In the genomic region with DNA sequence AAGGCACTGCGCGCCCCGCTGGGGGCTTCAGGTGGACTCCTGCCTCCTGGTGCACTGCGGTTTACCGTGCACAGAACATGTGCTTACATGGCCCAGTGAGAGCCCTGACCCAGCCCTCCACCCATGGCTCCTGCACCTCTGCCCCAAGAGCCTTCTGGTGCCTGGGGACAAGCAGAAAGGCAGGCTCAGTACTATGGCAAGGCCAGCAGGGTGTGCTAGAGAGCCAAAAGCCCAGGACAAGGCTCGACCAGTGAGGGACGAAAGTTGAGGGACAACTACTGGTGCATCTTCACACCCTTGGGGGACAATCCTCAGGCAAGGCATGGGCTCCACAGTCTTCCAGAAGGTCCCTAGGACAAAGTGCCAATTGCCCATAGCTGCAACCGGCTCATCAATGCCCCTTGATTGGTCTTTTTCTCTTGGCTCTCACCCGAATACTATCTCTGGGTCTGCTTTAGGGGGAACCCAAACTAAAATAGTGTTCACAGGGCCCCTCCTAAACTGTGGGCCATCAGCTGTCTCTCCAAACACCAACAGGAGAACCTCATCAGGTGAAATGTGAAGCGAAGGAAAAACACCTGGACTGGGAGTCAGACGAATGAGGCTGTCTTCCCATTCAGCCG, we compare ENCODE assay signal across 9 cellular contexts. TPM values are rescaled to one million over a fixed set of nuclear protein-coding genes. Genes with fewer than 3 reads are reported as not detected.
A peak's percentile ranks its signal among the peaks of the same experiment; 100 is the strongest.
DNase-seq lines count a peak whose midpoint lies in the region; ATAC-seq, FAIRE-seq and TF ChIP-seq lines count a peak whose summit lies in the region.
"Had no signal": no experiment of that assay in that cellular context is flagged by ENCODE, and none has a peak within 500 bp of the region (broad histone marks: within the 10 kb centered on the region; RNA-seq: fewer than 3 reads in every experiment).

No MANE protein-coding gene starts in this region.

- no peak overlapping the region for H3K4me3 Mint-ChIP-seq in activated naive CD4-positive, alpha-beta T cell treated with anti-CD3 and anti-CD28 coated beads for 36 hours
- no peak overlapping the region for H3K4me3 Mint-ChIP-seq in glutamatergic neuron (ENCODE audit: unreplicated experiment)

- H3K27ac ChIP-seq in prostate gland: no peak overlapping the region

- no peaks in the 10 kb centered on the region for H3K27me3 ChIP-seq in prostate gland (replicated peaks; ENCODE audit: insufficient read depth)

- H3K9me3 Mint-ChIP-seq in activated naive CD4-positive, alpha-beta T cell treated with anti-CD3 and anti-CD28 coated beads for 36 hours: no peaks in the 10 kb centered on the region
- peaks cover under 1% of the 10 kb centered on the region for H3K9me3 Mint-ChIP-seq in glutamatergic neuron (ENCODE audit: unreplicated experiment)

- TF ChIP-seq CTCF in glutamatergic neuron (IDR thresholded peaks at IDR 0.05; ENCODE audit: partially characterized antibody, unreplicated experiment) (peak; percentile 81), prostate gland (IDR thresholded peaks at IDR 0.05) (peak; percentile 56 to 88 (median 66))

- H3K4me1 ChIP-seq in prostate gland (replicated peaks): no peaks in the 10 kb centered on the region

- no peak overlapping the region for H3K27ac Mint-ChIP-seq in activated naive CD4-positive, alpha-beta T cell treated with anti-CD3 and anti-CD28 coated beads for 36 hours
- no peak overlapping the region for H3K27ac Mint-ChIP-seq in glutamatergic neuron (ENCODE audit: unreplicated experiment)

- no peak overlapping the region for H3K4me3 ChIP-seq in prostate gland

- intact Hi-C loops in activated naive CD4-positive, alpha-beta T cell treated with anti-CD3 and anti-CD28 coated beads for 36 hours (cut with micrococcal nuclease): loop anchor here (1.0 kb wide), 3 partner anchors 40 to 131 kb away; no protein-coding TSS in a partner anchor
- intact Hi-C loops in prostate gland (cut with DNase I): no loop called here

- WGBS in prostate gland: 52% methylated on average over 12 of the region's 12 CpGs

- in situ Hi-C loops in KBM-7 (cut with MboI; ENCODE audit: low pct_unique_long_range_greater_than_20kb, low sequenced_read_pairs) (no loop called here), SK-MEL-5 (cut with HindIII; ENCODE audit: low pct_unique_long_range_greater_than_20kb, low sequenced_read_pairs) (no loop called here)

- no peak for ATAC-seq in GM18870 (IDR thresholded peaks at IDR 0.05; ENCODE audit: unreplicated experiment)

- no peaks in the 10 kb centered on the region for H3K27me3 Mint-ChIP-seq in activated naive CD4-positive, alpha-beta T cell treated with anti-CD3 and anti-CD28 coated beads for 36 hours (ENCODE audit: low read depth)
- H3K27me3 Mint-ChIP-seq in glutamatergic neuron (ENCODE audit: unreplicated experiment): peaks cover 6% of the 10 kb centered on the region

- FAIRE-seq in GM18507 (lab: Jason Lieb, UNC): peak; percentile 82

- DNase-seq in AG08396 (ENCODE audit: low spot score) (peak; percentile 87), GM18507 (ENCODE audit: extremely low spot score, insufficient read length, low read depth) (peak; percentile 81), KBM-7 (peak; percentile 71), SK-MEL-5 (ENCODE audit: low read depth, low spot score) (peak; percentile 71), glutamatergic neuron (peak; percentile 68), prostate gland (ENCODE audit: low spot score) (peak; percentile 44)
- peak; percentile 80 for DNase-seq in activated naive CD4-positive, alpha-beta T cell treated with anti-CD3 and anti-CD28 coated beads for 36 hours

- CTCF ChIA-PET in activated naive CD4-positive, alpha-beta T cell treated with anti-CD3 and anti-CD28 coated beads for 36 hours (lab: Charles Lee): interaction anchor here (0.5 to 2.7 kb wide), 25 partner anchors 9 to 875 kb away, joined by 3 to 26 read pairs (median 4); a partner anchor contains a TSS

- no peak for TF ChIP-seq POLR2A in prostate gland (IDR thresholded peaks at IDR 0.05)

- no peaks in the 10 kb centered on the region for H3K36me3 ChIP-seq in prostate gland

- no peaks in the 10 kb centered on the region for H3K9me3 ChIP-seq in prostate gland

- H3K4me1 Mint-ChIP-seq in activated naive CD4-positive, alpha-beta T cell treated with anti-CD3 and anti-CD28 coated beads for 36 hours (ENCODE audit: low read depth): no peaks in the 10 kb centered on the region
- peaks cover 14% of the 10 kb centered on the region for H3K4me1 Mint-ChIP-seq in glutamatergic neuron (ENCODE audit: low read depth, unreplicated experiment)

- H3K36me3 Mint-ChIP-seq in activated naive CD4-positive, alpha-beta T cell treated with anti-CD3 and anti-CD28 coated beads for 36 hours (ENCODE audit: low read depth): peaks cover 1% of the 10 kb centered on the region
- H3K36me3 Mint-ChIP-seq in glutamatergic neuron (ENCODE audit: unreplicated experiment): no peaks in the 10 kb centered on the region

RNA-seq across cellular contexts. Expression of a gene that starts 13.5 kb away (rescaled TPM):
- total RNA-seq in SK-MEL-5 (2014; rRNA removed; shearing (Covaris generic)): not detected in 2 replicates
- 0.33 TPM in 1 of 2 replicates, not detected in the other for polyA plus RNA-seq in SK-MEL-5 (2015; cell fraction: cytosol; rRNA removed)
- not detected in 2 replicates for polyA plus RNA-seq in SK-MEL-5 (2015; cell fraction: nucleus; rRNA removed)
- total RNA-seq in activated naive CD4-positive, alpha-beta T cell treated with anti-CD3 and anti-CD28 coated beads for 36 hours: not detected
- not detected for total RNA-seq in glutamatergic neuron (ENCODE audit: unreplicated experiment)
- not detected for total RNA-seq in prostate gland
- total RNA-seq: temporal lobe had no signal

RNA-seq across cellular contexts. Expression of a gene that starts 32.4 kb away (rescaled TPM):
- total RNA-seq in SK-MEL-5 (2014; rRNA removed; shearing (Covaris generic)): not detected in 2 replicates
- polyA plus RNA-seq in SK-MEL-5 (2015; cell fraction: cytosol; rRNA removed): 0.33 TPM in 1 of 2 replicates, not detected in the other
- not detected in 2 replicates for polyA plus RNA-seq in SK-MEL-5 (2015; cell fraction: nucleus; rRNA removed)
- not detected for total RNA-seq in activated naive CD4-positive, alpha-beta T cell treated with anti-CD3 and anti-CD28 coated beads for 36 hours
- total RNA-seq in glutamatergic neuron (ENCODE audit: unreplicated experiment) (not detected), prostate gland (not detected)

RNA-seq across cellular contexts. Expression of a gene that starts 40.6 kb away (rescaled TPM):
- total RNA-seq in SK-MEL-5 (2014; rRNA removed; shearing (Covaris generic)): 0.24 and 0.45 TPM in 2 replicates
- 0.10 TPM in 1 of 2 replicates, not detected in the other for polyA plus RNA-seq in SK-MEL-5 (2015; cell fraction: cytosol; rRNA removed)
- 1.9 and 3.6 TPM in 2 replicates for polyA plus RNA-seq in SK-MEL-5 (2015; cell fraction: nucleus; rRNA removed)
- total RNA-seq in activated naive CD4-positive, alpha-beta T cell treated with anti-CD3 and anti-CD28 coated beads for 36 hours: 1 to 10 TPM; 6.6 TPM
- 27.3 TPM for total RNA-seq in glutamatergic neuron (ENCODE audit: unreplicated experiment)
- total RNA-seq in prostate gland: 1 to 10 TPM; 2.0 to 4.3 TPM

RNA-seq across cellular contexts. Expression of a gene that starts 51.2 kb away (rescaled TPM):
- total RNA-seq in SK-MEL-5 (2014; rRNA removed; shearing (Covaris generic)): not detected in 2 replicates
- polyA plus RNA-seq in SK-MEL-5 (2015; cell fraction: cytosol; rRNA removed): not detected in 2 replicates
- 0.12 TPM in 1 of 2 replicates, not detected in the other for polyA plus RNA-seq in SK-MEL-5 (2015; cell fraction: nucleus; rRNA removed)
- total RNA-seq in activated naive CD4-positive, alpha-beta T cell treated with anti-CD3 and anti-CD28 coated beads for 36 hours: not detected
- total RNA-seq in glutamatergic neuron (ENCODE audit: unreplicated experiment) (not detected), prostate gland (under 1 TPM in 1 of 2 donors, not detected in 1; 0.77 TPM)
